Comparison of ENCODE assay signal across 8 cellular contexts in genomic region chr3:16482770-16483531, GRCh38. TPM values are rescaled to one million over a fixed set of nuclear protein-coding genes. Genes with fewer than 3 reads are reported as not detected.
DNase-seq lines count a peak whose midpoint lies in the region; ATAC-seq and TF ChIP-seq lines count a peak whose summit lies in the region.

No MANE protein-coding gene starts in this region.

- ATAC-seq in GM21528 (IDR thresholded peaks at IDR 0.05; ENCODE audit: low FRiP score, unreplicated experiment): peak; percentile 61

- H3K27me3 ChIP-seq in iPS DF 6.9 (ENCODE audit: control insufficient read depth, insufficient read depth, low read length): no peaks in the 10 kb centered on the region

- no peaks in the 10 kb centered on the region for H3K36me3 ChIP-seq in iPS DF 6.9 (ENCODE audit: control insufficient read depth, insufficient read depth, low read length)

- H3K9me3 ChIP-seq in iPS DF 6.9 (ENCODE audit: control insufficient read depth, insufficient read depth, low read length): no peaks in the 10 kb centered on the region

- DNase-seq in GM13976 (ENCODE audit: low spot score): peak; percentile 35
- peak; percentile 75 for DNase-seq in KBM-7
- DNase-seq in T-helper 1 cell: peak in 3 of 5 donors; percentile 20 to 49 (median 25)
- DNase-seq in iPS DF 6.9 (ENCODE audit: low read depth, low spot score): peak; percentile 50
- DNase-seq in amniotic stem cell (lab: John Stamatoyannopoulos, UW): no peak
- DNase-seq in dermis blood vessel endothelial cell: no peak
- no peak for DNase-seq in GDM1 (lab: John Stamatoyannopoulos, UW)

- TF ChIP-seq CTCF in GM13976 (IDR thresholded peaks at IDR 0.05; ENCODE audit: borderline replicate concordance, control extremely low read depth, extremely low read depth, insufficient read depth, missing control alignments): no peak

- in situ Hi-C loops in GM13976 (cut with MboI; ENCODE audit: low sequenced_read_pairs, unreplicated experiment): no loop called here
- in situ Hi-C loops in KBM-7 (cut with MboI; ENCODE audit: low pct_unique_long_range_greater_than_20kb, low sequenced_read_pairs): no loop called here

- H3K4me1 ChIP-seq in iPS DF 6.9 (ENCODE audit: control insufficient read depth, insufficient read depth, low read length): peaks cover 6% of the 10 kb centered on the region; the same call in 1 of the 2 replicates

- no CpG with 5 or more reads among the region's 7 CpGs for WGBS in iPS DF 6.9 (ENCODE audit: insufficient coverage, insufficient read length)

- H3K4me3 ChIP-seq in iPS DF 6.9 (ENCODE audit: low read length): no peak overlapping the region

- no peak overlapping the region for H3K27ac ChIP-seq in iPS DF 6.9 (ENCODE audit: low read length)

RNA-seq across cellular contexts. Expression of gene RFTN1, which starts 30.5 kb away (rescaled TPM):
- 47.3 and 47.8 TPM in 2 replicates for total RNA-seq in dermis blood vessel endothelial cell

Comparison
In these comparisons a context has a peak if more than half of its experiments do, and no peak if none do; other contexts are left out.
1. DNase-seq: peak in GM13976 (single experiment), KBM-7 (single experiment), T-helper 1 cell (3 of 5) and iPS DF 6.9 (single experiment); none in amniotic stem cell (single experiment), dermis blood vessel endothelial cell (single experiment) and GDM1 (single experiment).